ENCODE assay signal across 8 cellular contexts in genomic region chr19:50248826-50249225, GRCh38. TPM values are rescaled to one million over a fixed set of nuclear protein-coding genes. Genes with fewer than 3 reads are reported as not detected.
"Had no signal": no experiment of that assay in that cellular context is flagged by ENCODE, and none has a peak within 500 bp of the region (broad histone marks: within the 10 kb centered on the region; RNA-seq: fewer than 3 reads in every experiment).

No MANE protein-coding gene starts in this region.

- H3K9ac ChIP-seq: GM23248 had no signal

- H3K4me3 Mint-ChIP-seq: H9 had no signal

- DNase-seq: GM23248, GOT3, H9, HCEC 1CT, IMR-90 had no signal

- H3K4me3 ChIP-seq: GM23248, K562 had no signal

- H3K27ac ChIP-seq: GM23248 had no signal

- ATAC-seq: K562 had no signal

- H2AFZ ChIP-seq: GM23248 had no signal

- FAIRE-seq: H54, HTR-8/SVneo, K562 had no signal

RNA-seq across cellular contexts. Expression of gene MYH14, which starts 45.4 kb away (rescaled TPM):
- total RNA-seq: GM23248, IMR-90 had no signal
- polyA plus RNA-seq: GM23248, IMR-90 had no signal
